In the genomic region with DNA sequence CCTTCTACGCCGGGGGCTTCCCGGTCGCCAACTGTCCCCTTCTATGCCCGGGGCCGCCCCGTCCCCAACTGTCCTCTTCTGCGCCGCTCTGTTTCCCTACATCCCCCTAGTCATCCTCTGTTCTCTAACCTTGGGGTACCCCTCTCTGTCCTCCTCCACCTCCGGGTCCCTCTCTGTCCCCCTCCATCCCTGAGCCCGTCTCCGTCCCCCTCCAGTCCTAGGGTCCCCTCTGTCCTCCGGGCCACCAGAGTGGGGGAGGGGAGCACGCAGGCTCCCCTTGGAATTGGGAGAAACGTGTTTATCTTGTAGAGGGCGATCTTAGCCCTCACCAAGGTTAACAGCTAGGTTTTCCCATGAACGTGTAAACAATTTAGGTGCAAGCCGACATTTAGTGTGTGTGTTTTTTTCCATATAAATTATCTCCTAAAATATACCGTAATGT, we compare ENCODE assay signal across 1 cellular context.
TF ChIP-seq lines count a peak whose summit lies in the region.

No MANE protein-coding gene starts in this region.

TF ChIP-seq in GM12878, 131 proteins besides CTCF, POLR2A, EP300 and RAD21 (continued from another document):
- TF ChIP-seq SUPT20H (IDR thresholded peaks at IDR 0.05; ENCODE audit: borderline replicate concordance, control insufficient read depth, low read depth, low read length): no peak
- TF ChIP-seq MEF2B (IDR thresholded peaks at IDR 0.05; ENCODE audit: partially characterized antibody, poor library complexity, severe bottlenecking): no peak
- no peak for TF ChIP-seq NR2C2 (IDR thresholded peaks at IDR 0.05; ENCODE audit: borderline replicate concordance, control insufficient read depth, insufficient read length, low read depth)
- no peak for TF ChIP-seq ZNF384 (IDR thresholded peaks at IDR 0.05; ENCODE audit: borderline replicate concordance, low read depth, low read length)
- no peak for TF ChIP-seq PAX5 (IDR thresholded peaks at IDR 0.05; ENCODE audit: borderline replicate concordance, low read depth, low read length)
- TF ChIP-seq SREBF1 (IDR thresholded peaks at IDR 0.05; ENCODE audit: low read length): no peak
- no peak for TF ChIP-seq YBX1 (IDR thresholded peaks at IDR 0.05)
- no peak for TF ChIP-seq BACH1 (IDR thresholded peaks at IDR 0.05; ENCODE audit: borderline replicate concordance)
- TF ChIP-seq IRF3 (IDR thresholded peaks at IDR 0.05): no peak
- TF ChIP-seq RBBP5 (conservative IDR thresholded peaks at IDR 0.05): no peak
- no peak for TF ChIP-seq RFX5 (IDR thresholded peaks at IDR 0.05; ENCODE audit: low read depth, low read length)
- TF ChIP-seq STAT3 (IDR thresholded peaks at IDR 0.05; ENCODE audit: low read depth, low read length): no peak
- no peak for TF ChIP-seq BHLHE40 (IDR thresholded peaks at IDR 0.05; ENCODE audit: borderline replicate concordance in 1 of 2, low read depth in 2 of 2, low read length in 1 of 2)
- no peak for TF ChIP-seq RAD51 (IDR thresholded peaks at IDR 0.05)
- no peak for TF ChIP-seq STAT1 (conservative IDR thresholded peaks at IDR 0.05)
- peak; percentile 35; the same call in 1 of the 2 replicates for TF ChIP-seq MTA2 (IDR thresholded peaks at IDR 0.05; ENCODE audit: low read depth)
- TF ChIP-seq MTA3 (IDR thresholded peaks at IDR 0.05; ENCODE audit: borderline replicate concordance, low read length): peak; percentile 67; the same call in 1 of the 2 replicates
- no peak for TF ChIP-seq BCL3 (IDR thresholded peaks at IDR 0.05; ENCODE audit: borderline replicate concordance, insufficient read depth, low read depth, low read length, poor library complexity, severe bottlenecking)
- TF ChIP-seq SMC3 (IDR thresholded peaks at IDR 0.05; ENCODE audit: borderline replicate concordance, low read length): peak; percentile 6; the same call in 1 of the 2 replicates
- TF ChIP-seq TARDBP (IDR thresholded peaks at IDR 0.05; ENCODE audit: borderline replicate concordance): no peak
- TF ChIP-seq ZZZ3 (IDR thresholded peaks at IDR 0.05; ENCODE audit: control insufficient read depth, insufficient read length, low read depth): no peak
- TF ChIP-seq BMI1 (IDR thresholded peaks at IDR 0.05; ENCODE audit: borderline replicate concordance): no peak; the same call in 1 of the 2 replicates
- no peak for TF ChIP-seq TCF3 (IDR thresholded peaks at IDR 0.05; ENCODE audit: borderline replicate concordance, insufficient read depth, low read depth, low read length)
- TF ChIP-seq MYC (IDR thresholded peaks at IDR 0.05; ENCODE audit: insufficient read depth, insufficient read length, insufficient replicate concordance, low read length, severe bottlenecking): no peak
- no peak for TF ChIP-seq SIX5 (IDR thresholded peaks at IDR 0.05; ENCODE audit: low read depth, low read length, severe bottlenecking)
